ENCODE assay signal across 1 cellular context in genomic region chr4:26131711-26132110, GRCh38.
TF ChIP-seq lines count a peak whose summit lies in the region.

No MANE protein-coding gene starts in this region.

TF ChIP-seq in GM12878, 131 proteins besides CTCF, POLR2A, EP300 and RAD21 (continued from another document and continues in another):
- no peak for TF ChIP-seq PBX3 (IDR thresholded peaks at IDR 0.05; ENCODE audit: insufficient replicate concordance, low read depth, low read length)
- TF ChIP-seq POLR2AphosphoS2 (IDR thresholded peaks at IDR 0.05; ENCODE audit: low read depth, low read length) = no peak
- peak; percentile 91 for TF ChIP-seq MTA2 (IDR thresholded peaks at IDR 0.05; ENCODE audit: low read depth)
- TF ChIP-seq CHD2 (IDR thresholded peaks at IDR 0.05; ENCODE audit: borderline replicate concordance, low read depth, low read length) = no peak
- no peak for TF ChIP-seq FOXK2 (IDR thresholded peaks at IDR 0.05)
- no peak for TF ChIP-seq E2F8 (IDR thresholded peaks at IDR 0.05; ENCODE audit: low read depth, partially characterized antibody)
- peak; percentile 84; the same call in 1 of the 2 replicates for TF ChIP-seq CREM (IDR thresholded peaks at IDR 0.05; ENCODE audit: low read depth)
- TF ChIP-seq KAT2A (conservative IDR thresholded peaks at IDR 0.05; ENCODE audit: control insufficient read depth, low read depth, low read length) = no peak
- TF ChIP-seq PAX5 (IDR thresholded peaks at IDR 0.05; ENCODE audit: borderline replicate concordance, low read depth, low read length) = peak; percentile 88
- TF ChIP-seq PRDM15 (CRISPR knock-in tag; IDR thresholded peaks at IDR 0.05) = no peak
- no peak for TF ChIP-seq STAT3 (IDR thresholded peaks at IDR 0.05; ENCODE audit: low read depth, low read length)
- TF ChIP-seq LARP7 (IDR thresholded peaks at IDR 0.05) = no peak
- TF ChIP-seq HDAC6 (IDR thresholded peaks at IDR 0.05; ENCODE audit: unreplicated experiment) = no peak
- no peak for TF ChIP-seq HDAC2 (IDR thresholded peaks at IDR 0.05)
- no peak for TF ChIP-seq ZNF217 (IDR thresholded peaks at IDR 0.05)
- peak; percentile 91 for TF ChIP-seq TBL1XR1 (IDR thresholded peaks at IDR 0.05; ENCODE audit: low read depth, low read length)
- TF ChIP-seq EGR1 (IDR thresholded peaks at IDR 0.05; ENCODE audit: borderline replicate concordance in 1 of 2, low read depth in 2 of 2, low read length in 2 of 2) = no peak; a peak in 1 of 3 replicates
- TF ChIP-seq HCFC1 (IDR thresholded peaks at IDR 0.05; ENCODE audit: low read length) = no peak
- no peak for TF ChIP-seq ZSCAN29 (IDR thresholded peaks at IDR 0.05)
- peak; percentile 51; the same call in 1 of the 2 replicates for TF ChIP-seq GATAD2B (conservative IDR thresholded peaks at IDR 0.05; ENCODE audit: low read depth)
- TF ChIP-seq HDGF (IDR thresholded peaks at IDR 0.05) = no peak
- TF ChIP-seq ZBTB33 (IDR thresholded peaks at IDR 0.05) = no peak
- peak; percentile 39 for TF ChIP-seq KLF5 (IDR thresholded peaks at IDR 0.05; ENCODE audit: partially characterized antibody)
- TF ChIP-seq SIX5 (IDR thresholded peaks at IDR 0.05; ENCODE audit: low read depth, low read length, severe bottlenecking) = no peak
- TF ChIP-seq BCL11A (IDR thresholded peaks at IDR 0.05; ENCODE audit: low read depth, low read length) = peak; percentile 88
- peak; percentile 93; the same call in 1 of the 2 replicates for TF ChIP-seq FOXM1 (IDR thresholded peaks at IDR 0.05; ENCODE audit: low read depth, low read length)
- TF ChIP-seq NFYA (IDR thresholded peaks at IDR 0.05; ENCODE audit: borderline replicate concordance, low read depth, low read length) = no peak
- TF ChIP-seq BCLAF1 (IDR thresholded peaks at IDR 0.05) = no peak
- TF ChIP-seq ELK1 (IDR thresholded peaks at IDR 0.05; ENCODE audit: low read depth, low read length) = no peak
- TF ChIP-seq MYC (IDR thresholded peaks at IDR 0.05; ENCODE audit: insufficient read depth, insufficient read length, insufficient replicate concordance, low read length, severe bottlenecking) = no peak
- TF ChIP-seq NR2C1 (IDR thresholded peaks at IDR 0.05) = no peak
- no peak for TF ChIP-seq ASH2L (IDR thresholded peaks at IDR 0.05; ENCODE audit: borderline replicate concordance, low read depth)
- 0 out of 2 replicates have a peak, but pooled peaks have one; percentile 11 for TF ChIP-seq IRF3 (IDR thresholded peaks at IDR 0.05)
- peak; percentile 85 for TF ChIP-seq RELA (IDR thresholded peaks at IDR 0.05; ENCODE audit: borderline replicate concordance, partially characterized antibody)
- TF ChIP-seq MEF2A (IDR thresholded peaks at IDR 0.05; ENCODE audit: insufficient read depth, low read depth, low read length) = peak; percentile 83
- TF ChIP-seq SUPT20H (IDR thresholded peaks at IDR 0.05; ENCODE audit: borderline replicate concordance, control insufficient read depth, low read depth, low read length) = no peak
- no peak for TF ChIP-seq BMI1 (IDR thresholded peaks at IDR 0.05; ENCODE audit: borderline replicate concordance)
- TF ChIP-seq FOS (IDR thresholded peaks at IDR 0.05; ENCODE audit: borderline replicate concordance, extremely low read depth, insufficient read length) = no peak
- peak; percentile 94 to 95 for TF ChIP-seq IKZF2 (IDR thresholded peaks at IDR 0.05)
- no peak for TF ChIP-seq TARDBP (IDR thresholded peaks at IDR 0.05; ENCODE audit: borderline replicate concordance)
- TF ChIP-seq ZBTB4 (CRISPR knock-in tag; IDR thresholded peaks at IDR 0.05) = no peak
- no peak for TF ChIP-seq ESRRA (IDR thresholded peaks at IDR 0.05; ENCODE audit: low read length)
- peak; percentile 96 for TF ChIP-seq CBFB (IDR thresholded peaks at IDR 0.05; ENCODE audit: low read depth)
- TF ChIP-seq IRF5 (IDR thresholded peaks at IDR 0.05; ENCODE audit: borderline replicate concordance) = peak; percentile 52; the same call in 1 of the 2 replicates
- TF ChIP-seq TCF12 (IDR thresholded peaks at IDR 0.05; ENCODE audit: low read depth, low read length) = 0 out of 2 replicates have a peak, but pooled peaks have one; percentile 46
